In the genomic region with DNA sequence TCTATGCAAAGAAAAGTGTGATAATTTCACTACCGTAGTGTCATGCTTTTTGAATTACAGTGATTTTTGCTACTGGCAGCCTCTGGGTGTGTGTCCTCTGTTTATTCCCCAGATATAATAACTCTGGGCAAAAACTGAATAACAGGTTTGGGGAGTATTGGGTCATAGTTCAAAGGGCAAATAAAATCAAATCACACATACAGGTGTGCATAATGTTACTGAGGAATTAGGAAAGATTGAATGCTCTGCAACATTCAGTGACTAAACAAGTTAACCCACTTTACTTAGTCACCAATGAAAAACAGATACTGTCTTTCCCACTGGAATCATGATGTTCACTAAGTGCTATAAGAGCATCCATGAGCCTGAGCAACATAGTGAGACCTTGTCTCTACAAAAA, we compare ENCODE assay signal across 9 cellular contexts.
"Had no signal": no experiment of that assay in that cellular context is flagged by ENCODE, and none has a peak within 500 bp of the region (broad histone marks: within the 10 kb centered on the region; RNA-seq: fewer than 3 reads in every experiment).

No MANE protein-coding gene starts in this region.

- DNase-seq: GM23248, GOT3, H7, HFFc6, IMR-90 had no signal

- ATAC-seq: HCT116, K562 had no signal

- H3K36me3 ChIP-seq: HAP-1 had no signal

- H3K9me3 Mint-ChIP-seq: HFFc6 had no signal

- FAIRE-seq: HTR-8/SVneo, K562 had no signal

- H3K9me3 ChIP-seq: HAP-1 had no signal

- H3K27ac Mint-ChIP-seq: HFFc6 had no signal

- H3K27ac ChIP-seq: GM23248 had no signal

- H3K4me1 ChIP-seq: HAP-1 had no signal

- H3K4me3 Mint-ChIP-seq: HFFc6 had no signal

- H3K4me3 ChIP-seq: GM23248, HAP-1, K562 had no signal

- H2AFZ ChIP-seq: GM23248 had no signal
